ENCODE assay signal across 20 cellular contexts in genomic region chr2:224780814-224781213, GRCh38.
A peak's percentile ranks its signal among the peaks of the same experiment; 100 is the strongest.
DNase-seq lines count a peak whose midpoint lies in the region; ATAC-seq and TF ChIP-seq lines count a peak whose summit lies in the region.
"Had no signal": no experiment of that assay in that cellular context is flagged by ENCODE, and none has a peak within 500 bp of the region (broad histone marks: within the 10 kb centered on the region; RNA-seq: fewer than 3 reads in every experiment).

No MANE protein-coding gene starts in this region.

- peaks cover 46% of the 10 kb centered on the region for H3K36me3 Mint-ChIP-seq in activated CD4-positive, alpha-beta T cell treated with anti-CD3 and anti-CD28 coated beads for 36 hours (ENCODE audit: low read depth)
- H3K36me3 Mint-ChIP-seq in CD4-positive, alpha-beta T cell (ENCODE audit: low read depth), result peaks cover 76% of the 10 kb centered on the region
- H3K36me3 Mint-ChIP-seq in activated naive CD8-positive, alpha-beta T cell treated with anti-CD3 and anti-CD28 coated beads for 36 hours, result peaks cover 24% of the 10 kb centered on the region
- no peaks in the 10 kb centered on the region for H3K36me3 Mint-ChIP-seq in MCF 10A (ENCODE audit: insufficient read depth, unreplicated experiment)

- intact Hi-C loops in activated CD4-positive, alpha-beta T cell treated with anti-CD3 and anti-CD28 coated beads for 36 hours (cut with DNase I, micrococcal nuclease), result loop anchor here in 1 of 2 experiments (10.0 kb wide), 1 partner anchor 816 kb away; no protein-coding TSS in a partner anchor
- intact Hi-C loops in CD4-positive, alpha-beta T cell (cut with DNase I, micrococcal nuclease), result loop anchor here in 1 of 2 experiments (5.0 kb wide), 1 partner anchor 881 kb away; no protein-coding TSS in a partner anchor
- intact Hi-C loops in MCF 10A (cut with micrococcal nuclease), result no loop called here
- intact Hi-C loops in sciatic nerve (cut with DNase I), result no loop called here

- no peak for TF ChIP-seq CTCF in CD4-positive, alpha-beta T cell (IDR thresholded peaks at IDR 0.05)
- TF ChIP-seq CTCF in osteoblast (IDR thresholded peaks at IDR 0.05; ENCODE audit: extremely low read depth, low read depth, low read length), result no peak
- no peak for TF ChIP-seq CTCF in GM20000 (IDR thresholded peaks at IDR 0.05; ENCODE audit: extremely low read depth, missing control alignments)
- no peak for TF ChIP-seq CTCF in MCF 10A (IDR thresholded peaks at IDR 0.05; ENCODE audit: unreplicated experiment)

- no peaks in the 10 kb centered on the region for H3K79me2 ChIP-seq in osteoblast (ENCODE audit: insufficient read depth, low read length)

- POLR2A ChIA-PET in activated CD4-positive, alpha-beta T cell treated with anti-CD3 and anti-CD28 coated beads for 36 hours (lab: Charles Lee), result interaction anchor here (0.7 to 1.1 kb wide), 2 partner anchors 194 to 220 kb away, joined by 3 to 4 read pairs; no protein-coding TSS in a partner anchor
- POLR2A ChIA-PET in CD4-positive, alpha-beta T cell (lab: Charles Lee), result interaction anchor here (0.6 to 1.4 kb wide), 3 partner anchors 71 to 224 kb away, joined by 3 read pairs; no protein-coding TSS in a partner anchor
- POLR2A ChIA-PET in MCF 10A (lab: Yijun Ruan, JAX), result interaction anchor here (0.7 to 1.3 kb wide), 2 partner anchors 67 to 105 kb away, joined by 3 to 4 read pairs; no protein-coding TSS in a partner anchor

- no peak overlapping the region for H2AFZ ChIP-seq in osteoblast (ENCODE audit: low read length)

- no peaks in the 10 kb centered on the region for H4K20me1 ChIP-seq in osteoblast (ENCODE audit: insufficient read depth, low read length)

- peaks cover 57% of the 10 kb centered on the region for H3K36me3 ChIP-seq in osteoblast (ENCODE audit: insufficient read depth, low read length)

- no peaks in the 10 kb centered on the region for H3K9me3 Mint-ChIP-seq in activated CD4-positive, alpha-beta T cell treated with anti-CD3 and anti-CD28 coated beads for 36 hours (ENCODE audit: low read depth)
- H3K9me3 Mint-ChIP-seq in CD4-positive, alpha-beta T cell, result no peaks in the 10 kb centered on the region
- H3K9me3 Mint-ChIP-seq in activated naive CD8-positive, alpha-beta T cell treated with anti-CD3 and anti-CD28 coated beads for 36 hours, result no peaks in the 10 kb centered on the region
- no peaks in the 10 kb centered on the region for H3K9me3 Mint-ChIP-seq in MCF 10A (ENCODE audit: unreplicated experiment)
- H3K9me3 Mint-ChIP-seq: HFFc6 had no signal

- H3K27ac Mint-ChIP-seq in activated CD4-positive, alpha-beta T cell treated with anti-CD3 and anti-CD28 coated beads for 36 hours, result peak overlapping the region; percentile 2
- H3K27ac Mint-ChIP-seq in CD4-positive, alpha-beta T cell, result peak overlapping the region; percentile 11
- peak overlapping the region; percentile 23 for H3K27ac Mint-ChIP-seq in activated naive CD8-positive, alpha-beta T cell treated with anti-CD3 and anti-CD28 coated beads for 36 hours
- no peak overlapping the region for H3K27ac Mint-ChIP-seq in MCF 10A (ENCODE audit: low read depth, unreplicated experiment)
- H3K27ac Mint-ChIP-seq: HFFc6 had no signal

- no peak for ATAC-seq in activated CD4-positive, alpha-beta T cell treated with anti-CD3 and anti-CD28 coated beads for 36 hours
- ATAC-seq in CD4-positive, alpha-beta T cell (ENCODE audit: poor library complexity), result no peak
- no peak for ATAC-seq in sciatic nerve
- ATAC-seq: HepG2 had no signal

- H3K4me2 ChIP-seq in osteoblast (ENCODE audit: insufficient read depth, low read length), result no peak overlapping the region
- H3K4me2 ChIP-seq: KMS-11 had no signal

- H3K4me1 Mint-ChIP-seq in activated CD4-positive, alpha-beta T cell treated with anti-CD3 and anti-CD28 coated beads for 36 hours, result peaks cover 6% of the 10 kb centered on the region
- peaks cover 8% of the 10 kb centered on the region for H3K4me1 Mint-ChIP-seq in CD4-positive, alpha-beta T cell (ENCODE audit: low read depth)
- H3K4me1 Mint-ChIP-seq in activated naive CD8-positive, alpha-beta T cell treated with anti-CD3 and anti-CD28 coated beads for 36 hours, result peaks cover 7% of the 10 kb centered on the region
- peaks cover 4% of the 10 kb centered on the region for H3K4me1 Mint-ChIP-seq in MCF 10A (ENCODE audit: insufficient read depth, unreplicated experiment)

- DNase-seq in activated CD4-positive, alpha-beta T cell treated with anti-CD3 and anti-CD28 coated beads for 36 hours, result no peak
- DNase-seq in activated CD4-positive, alpha-beta T cell treated with anti-CD3 and anti-CD28 coated beads for 1 hour, result no peak
- no peak for DNase-seq in CD4-positive, alpha-beta T cell
- DNase-seq in activated naive CD8-positive, alpha-beta T cell treated with anti-CD3 and anti-CD28 coated beads for 36 hours, result no peak
- DNase-seq in osteoblast (ENCODE audit: insufficient read length, low spot score, missing footprints) (peak; percentile 30), GM20000 (ENCODE audit: low spot score) (no peak), MCF 10A (ENCODE audit: unreplicated experiment) (no peak), sciatic nerve (ENCODE audit: low spot score) (no peak)
- DNase-seq: 8988T; C1 segment of cervical spinal cord; Caco-2; HFFc6; MG63; NCI-H1105; NCI-H187; NCI-H69; NK-92 treated with Interleukin-12 subunit alpha and Interleukin-12 subunit beta, amount 100 ng/mL, for 24 hours; OCI-M1 had no signal

- H3K27ac ChIP-seq in CD4-positive, alpha-beta T cell (ENCODE audit: low read depth, low read length), result no peak overlapping the region
- no peak overlapping the region for H3K27ac ChIP-seq in osteoblast (ENCODE audit: low read depth, low read length)
- H3K27ac ChIP-seq: KMS-11 had no signal

- H3K4me3 ChIP-seq in osteoblast (ENCODE audit: insufficient read depth, low read length), result no peak overlapping the region
- H3K4me3 ChIP-seq: MG63 had no signal

- no peaks in the 10 kb centered on the region for H3K9me3 ChIP-seq in CD4-positive, alpha-beta T cell (ENCODE audit: control insufficient read depth, low read length)
- H3K9me3 ChIP-seq in osteoblast (ENCODE audit: low read depth, low read length), result no peaks in the 10 kb centered on the region
- H3K9me3 ChIP-seq: Caco-2, MG63 had no signal

- no peaks in the 10 kb centered on the region for H3K4me1 ChIP-seq in osteoblast (ENCODE audit: insufficient read depth, low read length)
- H3K4me1 ChIP-seq: Caco-2 had no signal

- no TSS peak for BruUV-seq in MCF 10A (replicated peaks; lab: Mats Ljungman, UMichigan)

- no peaks in the 10 kb centered on the region for H3K27me3 ChIP-seq in CD4-positive, alpha-beta T cell (ENCODE audit: control insufficient read depth, insufficient read depth, low read length)
- H3K27me3 ChIP-seq in osteoblast (ENCODE audit: insufficient read depth, low read length), result no peaks in the 10 kb centered on the region
- H3K27me3 ChIP-seq: MG63 had no signal

- CTCF ChIA-PET in activated CD4-positive, alpha-beta T cell treated with anti-CD3 and anti-CD28 coated beads for 36 hours (lab: Charles Lee), result interaction anchor here (0.5 to 1.4 kb wide), 4 partner anchors 9 to 431 kb away, joined by 3 read pairs; no protein-coding TSS in a partner anchor
- CTCF ChIA-PET in CD4-positive, alpha-beta T cell (lab: Charles Lee), result no interaction called here
- CTCF ChIA-PET in MCF 10A (lab: Yijun Ruan, JAX), result interaction anchor here (0.6 to 2.1 kb wide), 9 partner anchors 10 to 637 kb away, joined by 3 to 9 read pairs (median 5); no protein-coding TSS in a partner anchor

- no peak overlapping the region for H3K4me3 Mint-ChIP-seq in activated CD4-positive, alpha-beta T cell treated with anti-CD3 and anti-CD28 coated beads for 36 hours
- no peak overlapping the region for H3K4me3 Mint-ChIP-seq in CD4-positive, alpha-beta T cell
- H3K4me3 Mint-ChIP-seq in activated naive CD8-positive, alpha-beta T cell treated with anti-CD3 and anti-CD28 coated beads for 36 hours, result no peak overlapping the region
- no peak overlapping the region for H3K4me3 Mint-ChIP-seq in MCF 10A (ENCODE audit: unreplicated experiment)
- H3K4me3 Mint-ChIP-seq: HFFc6 had no signal

- no peaks in the 10 kb centered on the region for H3K27me3 Mint-ChIP-seq in activated CD4-positive, alpha-beta T cell treated with anti-CD3 and anti-CD28 coated beads for 36 hours
- no peaks in the 10 kb centered on the region for H3K27me3 Mint-ChIP-seq in CD4-positive, alpha-beta T cell
- no peaks in the 10 kb centered on the region for H3K27me3 Mint-ChIP-seq in activated naive CD8-positive, alpha-beta T cell treated with anti-CD3 and anti-CD28 coated beads for 36 hours
- H3K27me3 Mint-ChIP-seq in MCF 10A (ENCODE audit: insufficient read depth, unreplicated experiment), result no peaks in the 10 kb centered on the region
